In the genomic region with DNA sequence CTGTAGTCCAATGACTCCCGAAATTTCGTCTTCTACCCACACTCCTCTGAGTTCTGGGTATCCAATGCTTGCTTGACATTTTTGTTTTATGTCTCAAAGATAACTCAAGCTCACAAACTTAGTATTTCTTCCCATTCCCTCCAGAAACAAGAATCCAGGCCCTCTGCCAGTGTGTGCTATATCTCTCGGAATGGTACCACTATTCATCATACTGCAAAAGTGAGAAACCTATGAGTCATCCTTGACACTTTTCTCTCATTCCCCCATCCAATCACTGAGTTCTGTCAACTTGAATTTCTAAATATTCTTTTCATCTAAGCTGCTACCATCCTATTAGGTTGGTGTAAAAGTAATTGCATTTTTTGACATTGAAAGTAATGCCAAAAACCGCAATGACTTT, we compare ENCODE assay signal across 1 cellular context.
TF ChIP-seq lines count a peak whose summit lies in the region.

No MANE protein-coding gene starts in this region.

TF ChIP-seq in IMR-90, 13 proteins besides CTCF, POLR2A, EP300 and RAD21:
- no peak for TF ChIP-seq BHLHE40 (IDR thresholded peaks at IDR 0.05; ENCODE audit: low read depth, low read length)
- TF ChIP-seq MXI1 (IDR thresholded peaks at IDR 0.05; ENCODE audit: borderline replicate concordance, low read depth, low read length), result no peak
- TF ChIP-seq FOS (IDR thresholded peaks at IDR 0.05; ENCODE audit: low read depth, low read length), result 0 out of 2 replicates have a peak, but pooled peaks have one; percentile 10
- TF ChIP-seq RCOR1 (IDR thresholded peaks at IDR 0.05; ENCODE audit: insufficient replicate concordance, low read length), result no peak
- TF ChIP-seq, protein P1, sequence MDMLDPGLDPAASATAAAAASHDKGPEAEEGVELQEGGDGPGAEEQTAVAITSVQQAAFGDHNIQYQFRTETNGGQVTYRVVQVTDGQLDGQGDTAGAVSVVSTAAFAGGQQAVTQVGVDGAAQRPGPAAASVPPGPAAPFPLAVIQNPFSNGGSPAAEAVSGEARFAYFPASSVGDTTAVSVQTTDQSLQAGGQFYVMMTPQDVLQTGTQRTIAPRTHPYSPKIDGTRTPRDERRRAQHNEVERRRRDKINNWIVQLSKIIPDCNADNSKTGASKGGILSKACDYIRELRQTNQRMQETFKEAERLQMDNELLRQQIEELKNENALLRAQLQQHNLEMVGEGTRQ (IDR thresholded peaks at IDR 0.05; ENCODE audit: low read depth, low read length), result no peak
- TF ChIP-seq, protein P2, sequence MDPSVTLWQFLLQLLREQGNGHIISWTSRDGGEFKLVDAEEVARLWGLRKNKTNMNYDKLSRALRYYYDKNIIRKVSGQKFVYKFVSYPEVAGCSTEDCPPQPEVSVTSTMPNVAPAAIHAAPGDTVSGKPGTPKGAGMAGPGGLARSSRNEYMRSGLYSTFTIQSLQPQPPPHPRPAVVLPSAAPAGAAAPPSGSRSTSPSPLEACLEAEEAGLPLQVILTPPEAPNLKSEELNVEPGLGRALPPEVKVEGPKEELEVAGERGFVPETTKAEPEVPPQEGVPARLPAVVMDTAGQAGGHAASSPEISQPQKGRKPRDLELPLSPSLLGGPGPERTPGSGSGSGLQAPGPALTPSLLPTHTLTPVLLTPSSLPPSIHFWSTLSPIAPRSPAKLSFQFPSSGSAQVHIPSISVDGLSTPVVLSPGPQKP (IDR thresholded peaks at IDR 0.05; ENCODE audit: borderline replicate concordance, low read depth, low read length), result no peak
